16 cellular contexts compared by ENCODE assay signal in genomic region chr17:5488752-5489151, GRCh38. TPM values are rescaled to one million over a fixed set of nuclear protein-coding genes. Genes with fewer than 3 reads are reported as not detected.
DNase-seq lines count a peak whose midpoint lies in the region; ATAC-seq and TF ChIP-seq lines count a peak whose summit lies in the region.
"Had no signal": no experiment of that assay in that cellular context is flagged by ENCODE, and none has a peak within 500 bp of the region (broad histone marks: within the 10 kb centered on the region; RNA-seq: fewer than 3 reads in every experiment).

No MANE protein-coding gene starts in this region.

- no peak overlapping the region for H3K27ac ChIP-seq in uterus

- H3K9me3 Mint-ChIP-seq in stimulated activated naive CD8-positive, alpha-beta T cell treated with anti-CD3 and anti-CD28 coated beads, Interleukin-15, Interleukin-2, amounts not matched to agents 100 ng/mL and 50 ng/mL, for 24 hours = peaks cover 4% of the 10 kb centered on the region
- no peaks in the 10 kb centered on the region for H3K9me3 Mint-ChIP-seq in stimulated activated naive CD8-positive, alpha-beta T cell treated with anti-CD3 and anti-CD28 coated beads, Interleukin-15, amount 100 ng/mL, for 72 hours
- no peaks in the 10 kb centered on the region for H3K9me3 Mint-ChIP-seq in activated T-helper 17 cell treated with anti-CD3 and anti-CD28 coated beads, Interleukin-2, amount 50 U/mL, for 72 hours
- H3K9me3 Mint-ChIP-seq in nephron = peaks cover 5% of the 10 kb centered on the region
- H3K9me3 Mint-ChIP-seq: CD8-positive, alpha-beta memory T cell had no signal

- H3K27me3 Mint-ChIP-seq in stimulated activated naive CD8-positive, alpha-beta T cell treated with anti-CD3 and anti-CD28 coated beads, Interleukin-15, Interleukin-2, amounts not matched to agents 100 ng/mL and 50 ng/mL, for 24 hours = no peaks in the 10 kb centered on the region
- no peaks in the 10 kb centered on the region for H3K27me3 Mint-ChIP-seq in stimulated activated naive CD8-positive, alpha-beta T cell treated with anti-CD3 and anti-CD28 coated beads, Interleukin-15, amount 100 ng/mL, for 72 hours
- no peaks in the 10 kb centered on the region for H3K27me3 Mint-ChIP-seq in activated T-helper 17 cell treated with anti-CD3 and anti-CD28 coated beads, Interleukin-2, amount 50 U/mL, for 72 hours
- H3K27me3 Mint-ChIP-seq in nephron (ENCODE audit: low read depth) = no peaks in the 10 kb centered on the region

- DNase-seq in stimulated activated naive CD8-positive, alpha-beta T cell treated with anti-CD3 and anti-CD28 coated beads, Interleukin-15, amount 100 ng/mL, for 72 hours = no peak
- DNase-seq in uterus (no peak), globus pallidus (ENCODE audit: low spot score) (no peak), medulla oblongata (ENCODE audit: extremely low spot score) (no peak)
- DNase-seq: BE2C; CD8-positive, alpha-beta memory T cell; DMS 273 treated with DMSO at 0.1 percent for 48 hours; KG1; MG63; NCI-H1105; NCI-H187; NCI-H748 treated with DMSO at 0.1 percent for 48 hours; PC-3 had no signal

- H3K36me3 Mint-ChIP-seq in stimulated activated naive CD8-positive, alpha-beta T cell treated with anti-CD3 and anti-CD28 coated beads, Interleukin-15, Interleukin-2, amounts not matched to agents 100 ng/mL and 50 ng/mL, for 24 hours (ENCODE audit: low read depth) = peaks cover 61% of the 10 kb centered on the region
- H3K36me3 Mint-ChIP-seq in activated T-helper 17 cell treated with anti-CD3 and anti-CD28 coated beads, Interleukin-2, amount 50 U/mL, for 72 hours (ENCODE audit: low read depth) = peaks cover 81% of the 10 kb centered on the region
- peaks cover 49% of the 10 kb centered on the region for H3K36me3 Mint-ChIP-seq in nephron (ENCODE audit: low read depth)

- TF ChIP-seq POLR2A in uterus (IDR thresholded peaks at IDR 0.05) = no peak

- intact Hi-C loops in uterus (cut with DNase I; ENCODE audit: low total_unique reads) = no loop called here

- H3K27ac Mint-ChIP-seq in stimulated activated naive CD8-positive, alpha-beta T cell treated with anti-CD3 and anti-CD28 coated beads, Interleukin-15, Interleukin-2, amounts not matched to agents 100 ng/mL and 50 ng/mL, for 24 hours = no peak overlapping the region
- no peak overlapping the region for H3K27ac Mint-ChIP-seq in stimulated activated naive CD8-positive, alpha-beta T cell treated with anti-CD3 and anti-CD28 coated beads, Interleukin-15, amount 100 ng/mL, for 72 hours
- H3K27ac Mint-ChIP-seq in activated T-helper 17 cell treated with anti-CD3 and anti-CD28 coated beads, Interleukin-2, amount 50 U/mL, for 72 hours = no peak overlapping the region
- H3K27ac Mint-ChIP-seq in nephron = no peak overlapping the region

- H3K4me1 Mint-ChIP-seq in stimulated activated naive CD8-positive, alpha-beta T cell treated with anti-CD3 and anti-CD28 coated beads, Interleukin-15, Interleukin-2, amounts not matched to agents 100 ng/mL and 50 ng/mL, for 24 hours (ENCODE audit: low read depth) = peaks cover 48% of the 10 kb centered on the region
- H3K4me1 Mint-ChIP-seq in stimulated activated naive CD8-positive, alpha-beta T cell treated with anti-CD3 and anti-CD28 coated beads, Interleukin-15, amount 100 ng/mL, for 72 hours = peaks cover 34% of the 10 kb centered on the region
- peaks cover 23% of the 10 kb centered on the region for H3K4me1 Mint-ChIP-seq in activated T-helper 17 cell treated with anti-CD3 and anti-CD28 coated beads, Interleukin-2, amount 50 U/mL, for 72 hours
- H3K4me1 Mint-ChIP-seq in nephron = peaks cover 15% of the 10 kb centered on the region

- no peaks in the 10 kb centered on the region for H3K9me3 ChIP-seq in uterus
- H3K9me3 ChIP-seq: BE2C, MG63 had no signal

- peak overlapping the region; percentile 4 for H3K4me3 Mint-ChIP-seq in stimulated activated naive CD8-positive, alpha-beta T cell treated with anti-CD3 and anti-CD28 coated beads, Interleukin-15, Interleukin-2, amounts not matched to agents 100 ng/mL and 50 ng/mL, for 24 hours
- peak overlapping the region in 1 of 2 donors; percentile 93 for H3K4me3 Mint-ChIP-seq in stimulated activated naive CD8-positive, alpha-beta T cell treated with anti-CD3 and anti-CD28 coated beads, Interleukin-15, amount 100 ng/mL, for 72 hours
- H3K4me3 Mint-ChIP-seq in activated T-helper 17 cell treated with anti-CD3 and anti-CD28 coated beads, Interleukin-2, amount 50 U/mL, for 72 hours = peak overlapping the region; percentile 99
- H3K4me3 Mint-ChIP-seq in nephron = peak overlapping the region; percentile 26 to 78 (median 55)

- no peak overlapping the region for H3K4me3 ChIP-seq in uterus
- H3K4me3 ChIP-seq: MG63 had no signal

- TF ChIP-seq CTCF in nephron (IDR thresholded peaks at IDR 0.05; ENCODE audit: unreplicated experiment in 3 of 3) (no peak), uterus (IDR thresholded peaks at IDR 0.05) (no peak)

- H3K27me3 ChIP-seq in uterus = no peaks in the 10 kb centered on the region
- H3K27me3 ChIP-seq: BE2C, MG63 had no signal

- H3K4me1 ChIP-seq in uterus = peaks cover 3 to 8% of the 10 kb centered on the region in 2 donors
- H3K4me1 ChIP-seq: BE2C had no signal

- ATAC-seq in stimulated activated naive CD8-positive, alpha-beta T cell treated with anti-CD3 and anti-CD28 coated beads, Interleukin-15, amount 100 ng/mL, for 72 hours = no peak
- no peak for ATAC-seq in activated T-helper 17 cell treated with anti-CD3 and anti-CD28 coated beads, Interleukin-2, amount 50 U/mL, for 72 hours (replicated peaks)
- ATAC-seq: PC-3 had no signal

- no peaks in the 10 kb centered on the region for H3K36me3 ChIP-seq in uterus

RNA-seq across cellular contexts. Expression of gene MIS12, which starts 2.4 kb away (rescaled TPM):
- total RNA-seq in activated T-helper 17 cell treated with anti-CD3 and anti-CD28 coated beads, Interleukin-2, amount 50 U/mL, for 72 hours = 10 to 100 TPM; 24.1 to 33.9 TPM
- total RNA-seq in uterus = 10 to 100 TPM in 2 of 4 donors, 1 to 10 TPM in 2; 5.6 to 39.2 (median 13.4) TPM

RNA-seq across cellular contexts. Expression of gene DERL2, which starts 2.8 kb away (rescaled TPM):
- 10 to 100 TPM; 58.3 to 69.6 TPM for total RNA-seq in activated T-helper 17 cell treated with anti-CD3 and anti-CD28 coated beads, Interleukin-2, amount 50 U/mL, for 72 hours
- 10 to 100 TPM; 10.2 to 61.4 (median 47.0) TPM for total RNA-seq in uterus

RNA-seq across cellular contexts. Expression of gene DHX33, which starts 20.0 kb away (rescaled TPM):
- total RNA-seq in activated T-helper 17 cell treated with anti-CD3 and anti-CD28 coated beads, Interleukin-2, amount 50 U/mL, for 72 hours = 10 to 100 TPM; 16.2 to 43.8 TPM
- total RNA-seq in uterus = 10 to 100 TPM in 2 of 4 donors, 1 to 10 TPM in 2; 7.4 to 15.7 (median 11.4) TPM

RNA-seq across cellular contexts. Expression of gene C1QBP, which starts 49.8 kb away (rescaled TPM):
- total RNA-seq in activated T-helper 17 cell treated with anti-CD3 and anti-CD28 coated beads, Interleukin-2, amount 50 U/mL, for 72 hours = 100 to 1,000 TPM; 164 to 396 TPM
- total RNA-seq in uterus = 10 to 100 TPM; 49.2 to 98.4 (median 80.7) TPM
